Comparison of ENCODE assay signal across 8 cellular contexts in the genomic region with DNA sequence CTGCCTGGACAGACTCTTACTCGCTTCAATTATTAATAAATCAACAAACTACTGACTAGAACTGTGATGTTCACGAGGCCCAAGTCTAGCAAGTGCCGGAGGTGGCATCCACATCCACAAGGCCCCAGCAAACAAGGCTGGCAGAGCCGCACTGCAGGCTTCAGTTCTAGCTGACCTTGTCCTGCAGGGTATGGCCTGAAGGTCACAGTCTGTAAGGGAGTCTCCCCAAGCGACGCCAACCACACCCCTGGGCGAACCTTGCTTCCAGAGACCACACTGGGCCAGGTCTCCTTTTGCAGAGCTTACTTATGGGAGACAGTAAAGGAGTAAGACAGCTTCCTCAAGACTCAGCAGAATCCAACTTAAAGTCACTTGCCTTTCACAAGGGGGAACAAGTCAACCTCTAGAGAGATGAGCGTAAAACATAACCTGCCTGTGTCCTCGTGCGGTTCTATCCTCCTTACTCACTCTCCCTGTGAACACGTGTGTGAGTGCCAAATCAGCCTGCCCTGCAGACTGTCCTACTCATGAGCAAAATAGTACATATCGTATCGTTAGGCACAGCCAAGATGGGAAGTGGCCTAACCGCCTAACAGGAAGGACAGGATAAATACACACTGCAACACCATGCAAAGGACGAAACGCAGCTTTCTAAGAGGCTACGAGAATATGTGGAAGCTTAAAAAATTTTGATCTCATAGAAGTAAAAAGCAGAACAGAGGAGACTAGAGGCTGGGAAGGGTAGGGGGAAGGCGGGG. TPM values are rescaled to one million over a fixed set of nuclear protein-coding genes. Genes with fewer than 3 reads are reported as not detected.
DNase-seq lines count a peak whose midpoint lies in the region; TF ChIP-seq lines count a peak whose summit lies in the region.

No MANE protein-coding gene starts in this region.

- H3K4me1 ChIP-seq in CD8-positive, alpha-beta memory T cell (ENCODE audit: insufficient read depth, low read length), result peaks cover 99% of the 10 kb centered on the region
- peaks cover 11% of the 10 kb centered on the region; the same call in 1 of the 2 replicates for H3K4me1 ChIP-seq in PC-9 (replicated peaks; ENCODE audit: insufficient read depth)

- peaks cover 0 to 14% (median 4%) of the 10 kb centered on the region in 3 donors for H3K36me3 Mint-ChIP-seq in CD8-positive, alpha-beta memory T cell
- H3K36me3 Mint-ChIP-seq in chondrocyte (ENCODE audit: low read depth), result no peaks in the 10 kb centered on the region

- H3K9me3 Mint-ChIP-seq in CD8-positive, alpha-beta memory T cell, result no peaks in the 10 kb centered on the region
- H3K9me3 Mint-ChIP-seq in chondrocyte (ENCODE audit: low read depth), result no peaks in the 10 kb centered on the region

- POLR2A ChIA-PET in CD8-positive, alpha-beta memory T cell (lab: Charles Lee), result interaction anchor here (0.9 to 1.4 kb wide), 2 partner anchors 19 to 25 kb away, joined by 3 read pairs; no protein-coding TSS in a partner anchor
- POLR2A ChIA-PET in PC-9 (lab: Charles Lee; ENCODE audit: unreplicated experiment), result interaction anchor here (0.6 kb wide), 1 partner anchor 13 kb away, joined by 4 read pairs; no protein-coding TSS in a partner anchor

- H3K27ac ChIP-seq in CD8-positive, alpha-beta memory T cell (ENCODE audit: low read depth, low read length), result no peak overlapping the region
- no peak overlapping the region for H3K27ac ChIP-seq in PC-9

- no peaks in the 10 kb centered on the region for H3F3A ChIP-seq in PC-9 (ENCODE audit: insufficient read depth, low read depth)

- H3K4me2 ChIP-seq in PC-9, result no peak overlapping the region

- H2AFZ ChIP-seq in PC-9, result no peak overlapping the region

- BruUV-seq in PC-9 (replicated peaks; lab: Mats Ljungman, UMichigan), result no TSS peak

- H3K27me3 Mint-ChIP-seq in CD8-positive, alpha-beta memory T cell, result peaks cover 0 to 3% of the 10 kb centered on the region in 2 donors
- H3K27me3 Mint-ChIP-seq in chondrocyte (ENCODE audit: low read depth), result no peaks in the 10 kb centered on the region

- H3K9me3 ChIP-seq in CD8-positive, alpha-beta memory T cell (ENCODE audit: low read length), result no peaks in the 10 kb centered on the region
- H3K9me3 ChIP-seq in PC-9 (ENCODE audit: insufficient read depth, low read depth), result no peaks in the 10 kb centered on the region

- H3K79me2 ChIP-seq in PC-9 (ENCODE audit: low read depth), result no peaks in the 10 kb centered on the region

- intact Hi-C loops in PC-9 (cut with micrococcal nuclease; ENCODE audit: unreplicated experiment), result no loop called here

- DNase-seq in CD8-positive, alpha-beta memory T cell, result peak in 1 of 5 donors; percentile 52
- DNase-seq in SKM-1 (lab: John Stamatoyannopoulos, UW; ENCODE audit: unreplicated experiment) (peak; percentile 86), epithelial cell of esophagus (ENCODE audit: low read depth) (peak; percentile 69), pons (ENCODE audit: low spot score) (peak; percentile 76), PC-9 (no peak), 8988T (no peak), chondrocyte (ENCODE audit: low spot score) (no peak)
- no peak for DNase-seq in stimulated activated CD8-positive, alpha-beta memory T cell treated with anti-CD3 and anti-CD28 coated beads, Interleukin-4, amount 100 ng/mL, for 48 hours

- H3K27ac Mint-ChIP-seq in CD8-positive, alpha-beta memory T cell, result peak overlapping the region; percentile 86 to 98 (median 96)
- no peak overlapping the region for H3K27ac Mint-ChIP-seq in chondrocyte (ENCODE audit: unreplicated experiment)

- peak overlapping the region; percentile 33 to 70 (median 56) for H3K4me3 Mint-ChIP-seq in CD8-positive, alpha-beta memory T cell
- H3K4me3 Mint-ChIP-seq in chondrocyte (ENCODE audit: unreplicated experiment), result no peak overlapping the region

- H3K9me2 ChIP-seq in PC-9 (ENCODE audit: insufficient read depth), result no peaks in the 10 kb centered on the region

- no peak overlapping the region for H3K4me3 ChIP-seq in CD8-positive, alpha-beta memory T cell (ENCODE audit: low read length)
- H3K4me3 ChIP-seq in epithelial cell of esophagus (ENCODE audit: low read length), result no peak overlapping the region
- H3K4me3 ChIP-seq in PC-9, result no peak overlapping the region

- TF ChIP-seq CTCF in epithelial cell of esophagus (IDR thresholded peaks at IDR 0.05; ENCODE audit: insufficient read depth, low read depth, low read length, missing control alignments), result no peak
- TF ChIP-seq CTCF in PC-9 (conservative IDR thresholded peaks at IDR 0.05), result no peak
- TF ChIP-seq CTCF in chondrocyte (IDR thresholded peaks at IDR 0.05), result no peak

- CTCF ChIA-PET in CD8-positive, alpha-beta memory T cell (lab: Charles Lee), result interaction anchor here (2.0 to 23.7 kb wide), 4 partner anchors 13 to 74 kb away, joined by 5 to 397 read pairs (median 211); no protein-coding TSS in a partner anchor
- CTCF ChIA-PET in PC-9 (lab: Charles Lee), result no interaction called here

- H3K36me3 ChIP-seq in CD8-positive, alpha-beta memory T cell (ENCODE audit: insufficient read depth, low read length), result peaks cover 5% of the 10 kb centered on the region
- H3K36me3 ChIP-seq in PC-9 (ENCODE audit: low read depth), result no peaks in the 10 kb centered on the region

- H4K20me1 ChIP-seq in PC-9 (ENCODE audit: insufficient read depth), result no peaks in the 10 kb centered on the region

- H3K27me3 ChIP-seq in CD8-positive, alpha-beta memory T cell (ENCODE audit: insufficient read depth, low read length, poor library complexity, severe bottlenecking), result no peaks in the 10 kb centered on the region
- H3K27me3 ChIP-seq in PC-9 (ENCODE audit: insufficient read depth, low read depth), result no peaks in the 10 kb centered on the region

- peaks cover 90 to 99% (median 98%) of the 10 kb centered on the region in 3 donors for H3K4me1 Mint-ChIP-seq in CD8-positive, alpha-beta memory T cell
- H3K4me1 Mint-ChIP-seq in chondrocyte (ENCODE audit: low read depth), result peaks cover 24% of the 10 kb centered on the region

RNA-seq across cellular contexts. Expression of gene FAM53B, which starts 22.7 kb away (rescaled TPM):
- total RNA-seq in CD8-positive, alpha-beta memory T cell, result 10 to 100 TPM; 28.8 to 29.2 TPM
- 41.6 TPM for polyA plus RNA-seq in CD8-positive, alpha-beta memory T cell
- total RNA-seq in PC-9 (2021), result 9.0 and 9.8 TPM in 2 replicates
- total RNA-seq in chondrocyte, result 16.1 to 18.2 TPM (median 17.6 TPM) in 3 replicates

Comparison
In these comparisons a context has a peak if more than half of its experiments do, and no peak if none do; other contexts are left out.
1. DNase-seq: peak in SKM-1 (single experiment), epithelial cell of esophagus (single experiment) and pons (single experiment); none in PC-9 (0 of 2), 8988T (single experiment), chondrocyte (single experiment) and stimulated activated CD8-positive, alpha-beta memory T cell treated with anti-CD3 and anti-CD28 coated beads, Interleukin-4, amount 100 ng/mL, for 48 hours (single experiment).